In genomic region chr22:18533633-18534032, GRCh38 we compare ENCODE assay signal across 2 cellular contexts. TPM values are rescaled to one million over a fixed set of nuclear protein-coding genes. Genes with fewer than 3 reads are reported as not detected.
"Had no signal": no experiment of that assay in that cellular context is flagged by ENCODE, and none has a peak within 500 bp of the region (broad histone marks: within the 10 kb centered on the region; RNA-seq: fewer than 3 reads in every experiment).

No MANE protein-coding gene starts in this region.

RNA-seq across cellular contexts. Expression of gene GGTLC3, which starts 15.7 kb away (rescaled TPM):
- total RNA-seq: G401, GM12878 had no signal
- polyA plus RNA-seq: GM12878 had no signal
